Comparison of ENCODE assay signal across 1 cellular context in genomic region chr2:120176526-120176925, GRCh38.
TF ChIP-seq lines count a peak whose summit lies in the region.

No MANE protein-coding gene starts in this region.

TF ChIP-seq in GM12878, 131 proteins besides CTCF, POLR2A, EP300 and RAD21 (continued from another document):
- no peak for TF ChIP-seq E2F4 (IDR thresholded peaks at IDR 0.05; ENCODE audit: low read depth, low read length)
- TF ChIP-seq, protein P1, sequence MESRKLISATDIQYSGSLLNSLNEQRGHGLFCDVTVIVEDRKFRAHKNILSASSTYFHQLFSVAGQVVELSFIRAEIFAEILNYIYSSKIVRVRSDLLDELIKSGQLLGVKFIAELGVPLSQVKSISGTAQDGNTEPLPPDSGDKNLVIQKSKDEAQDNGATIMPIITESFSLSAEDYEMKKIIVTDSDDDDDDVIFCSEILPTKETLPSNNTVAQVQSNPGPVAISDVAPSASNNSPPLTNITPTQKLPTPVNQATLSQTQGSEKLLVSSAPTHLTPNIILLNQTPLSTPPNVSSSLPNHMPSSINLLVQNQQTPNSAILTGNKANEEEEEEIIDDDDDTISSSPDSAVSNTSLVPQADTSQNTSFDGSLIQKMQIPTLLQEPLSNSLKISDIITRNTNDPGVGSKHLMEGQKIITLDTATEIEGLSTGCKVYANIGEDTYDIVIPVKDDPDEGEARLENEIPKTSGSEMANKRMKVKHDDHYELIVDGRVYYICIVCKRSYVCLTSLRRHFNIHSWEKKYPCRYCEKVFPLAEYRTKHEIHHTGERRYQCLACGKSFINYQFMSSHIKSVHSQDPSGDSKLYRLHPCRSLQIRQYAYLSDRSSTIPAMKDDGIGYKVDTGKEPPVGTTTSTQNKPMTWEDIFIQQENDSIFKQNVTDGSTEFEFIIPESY (IDR thresholded peaks at IDR 0.05): no peak
- TF ChIP-seq ATF7 (IDR thresholded peaks at IDR 0.05; ENCODE audit: low read depth): no peak
- no peak for TF ChIP-seq CHD1 (IDR thresholded peaks at IDR 0.05; ENCODE audit: low read depth, low read length)
- no peak for TF ChIP-seq POLR2AphosphoS5 (IDR thresholded peaks at IDR 0.05; ENCODE audit: low read length)
- TF ChIP-seq EZH2 (IDR thresholded peaks at IDR 0.05; ENCODE audit: borderline replicate concordance, control insufficient read depth, low read depth, low read length): no peak
- TF ChIP-seq MEF2A (IDR thresholded peaks at IDR 0.05; ENCODE audit: insufficient read depth, low read depth, low read length): no peak
- TF ChIP-seq, protein P2, sequence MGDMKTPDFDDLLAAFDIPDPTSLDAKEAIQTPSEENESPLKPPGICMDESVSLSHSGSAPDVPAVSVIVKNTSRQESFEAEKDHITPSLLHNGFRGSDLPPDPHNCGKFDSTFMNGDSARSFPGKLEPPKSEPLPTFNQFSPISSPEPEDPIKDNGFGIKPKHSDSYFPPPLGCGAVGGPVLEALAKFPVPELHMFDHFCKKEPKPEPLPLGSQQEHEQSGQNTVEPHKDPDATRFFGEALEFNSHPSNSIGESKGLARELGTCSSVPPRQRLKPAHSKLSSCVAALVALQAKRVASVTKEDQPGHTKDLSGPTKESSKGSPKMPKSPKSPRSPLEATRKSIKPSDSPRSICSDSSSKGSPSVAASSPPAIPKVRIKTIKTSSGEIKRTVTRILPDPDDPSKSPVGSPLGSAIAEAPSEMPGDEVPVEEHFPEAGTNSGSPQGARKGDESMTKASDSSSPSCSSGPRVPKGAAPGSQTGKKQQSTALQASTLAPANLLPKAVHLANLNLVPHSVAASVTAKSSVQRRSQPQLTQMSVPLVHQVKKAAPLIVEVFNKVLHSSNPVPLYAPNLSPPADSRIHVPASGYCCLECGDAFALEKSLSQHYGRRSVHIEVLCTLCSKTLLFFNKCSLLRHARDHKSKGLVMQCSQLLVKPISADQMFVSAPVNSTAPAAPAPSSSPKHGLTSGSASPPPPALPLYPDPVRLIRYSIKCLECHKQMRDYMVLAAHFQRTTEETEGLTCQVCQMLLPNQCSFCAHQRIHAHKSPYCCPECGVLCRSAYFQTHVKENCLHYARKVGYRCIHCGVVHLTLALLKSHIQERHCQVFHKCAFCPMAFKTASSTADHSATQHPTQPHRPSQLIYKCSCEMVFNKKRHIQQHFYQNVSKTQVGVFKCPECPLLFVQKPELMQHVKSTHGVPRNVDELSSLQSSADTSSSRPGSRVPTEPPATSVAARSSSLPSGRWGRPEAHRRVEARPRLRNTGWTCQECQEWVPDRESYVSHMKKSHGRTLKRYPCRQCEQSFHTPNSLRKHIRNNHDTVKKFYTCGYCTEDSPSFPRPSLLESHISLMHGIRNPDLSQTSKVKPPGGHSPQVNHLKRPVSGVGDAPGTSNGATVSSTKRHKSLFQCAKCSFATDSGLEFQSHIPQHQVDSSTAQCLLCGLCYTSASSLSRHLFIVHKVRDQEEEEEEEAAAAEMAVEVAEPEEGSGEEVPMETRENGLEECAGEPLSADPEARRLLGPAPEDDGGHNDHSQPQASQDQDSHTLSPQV (IDR thresholded peaks at IDR 0.05): no peak
